ENCODE assay signal across 8 cellular contexts in the genomic region with DNA sequence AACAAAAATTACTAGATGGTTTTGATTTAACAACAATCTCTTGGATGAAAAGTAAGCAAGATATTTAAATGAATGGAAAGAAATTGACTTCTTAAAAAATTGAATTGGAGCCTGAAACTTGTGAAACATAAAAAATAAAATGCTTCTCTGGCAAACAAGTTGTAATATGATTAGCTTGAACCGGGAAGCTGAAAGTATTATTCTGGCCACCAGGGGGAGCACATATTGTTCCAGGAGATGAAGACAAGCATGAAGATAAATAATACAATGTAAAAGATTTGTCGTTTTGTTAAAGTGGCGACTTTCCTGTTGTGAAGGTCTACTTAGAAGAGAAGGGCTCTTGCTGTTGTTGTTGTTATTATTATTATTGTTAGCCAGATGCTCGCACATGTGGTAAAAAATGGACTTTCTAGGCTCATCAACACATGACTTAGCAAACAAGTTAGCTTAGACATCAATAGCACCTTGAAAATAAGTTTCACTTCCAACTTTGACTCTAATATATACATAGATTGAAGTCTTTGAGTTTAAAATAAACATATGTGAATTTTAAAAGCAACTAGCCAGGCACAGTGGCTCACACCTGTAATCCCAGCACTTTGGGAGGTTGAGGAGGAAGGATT. TPM values are rescaled to one million over a fixed set of nuclear protein-coding genes. Genes with fewer than 3 reads are reported as not detected.
DNase-seq lines count a peak whose midpoint lies in the region; ATAC-seq, FAIRE-seq and TF ChIP-seq lines count a peak whose summit lies in the region.

No MANE protein-coding gene starts in this region.

- TF ChIP-seq CTCF in WERI-Rb-1 (IDR thresholded peaks at IDR 0.05; ENCODE audit: low read depth, low read length) (peak; percentile 45), sigmoid colon (IDR thresholded peaks at IDR 0.05) (peak; percentile 41 to 79 (median 60))

- no peak overlapping the region for H3K4me3 ChIP-seq in WERI-Rb-1 (ENCODE audit: low read depth, low read length)
- no peak overlapping the region for H3K4me3 ChIP-seq in sigmoid colon

- WGBS in sigmoid colon, 2 donors: 4 to 10% methylated on average over 4 of the region's 4 CpGs

- no peaks in the 10 kb centered on the region for H3K36me3 ChIP-seq in WERI-Rb-1
- no peaks in the 10 kb centered on the region for H3K36me3 ChIP-seq in sigmoid colon

- DNase-seq in COR-L47 (lab: John Stamatoyannopoulos, UW): peak; percentile 40
- DNase-seq in NCI-H1930 (lab: John Stamatoyannopoulos, UW): peak; percentile 10 to 61
- DNase-seq in WERI-Rb-1: peak; percentile 45
- DNase-seq in fibroblast of the conjunctiva (ENCODE audit: low read depth): peak; percentile 38
- DNase-seq in sigmoid colon: peak; percentile 82
- DNase-seq in H54 (ENCODE audit: insufficient read length, low spot score): no peak

- H3K9me3 ChIP-seq in WERI-Rb-1 (ENCODE audit: severe bottlenecking) (no peaks in the 10 kb centered on the region), sigmoid colon (no peaks in the 10 kb centered on the region)

- H3K27me3 ChIP-seq in WERI-Rb-1 (ENCODE audit: insufficient read depth, low read depth, severe bottlenecking) (peaks cover 61% of the 10 kb centered on the region), sigmoid colon (peaks cover 14 to 40% (median 30%) of the 10 kb centered on the region in 3 donors)

- FAIRE-seq in H54 (lab: Jason Lieb, UNC): no peak

- TF ChIP-seq POLR2A in sigmoid colon (IDR thresholded peaks at IDR 0.05) (no peak), H54 (IDR thresholded peaks at IDR 0.05; ENCODE audit: low read depth, low read length) (no peak)

- TF ChIP-seq EP300 in sigmoid colon (IDR thresholded peaks at IDR 0.05): no peak

- peaks cover 0 to 2% (median 0%) of the 10 kb centered on the region in 4 donors for H3K4me1 ChIP-seq in sigmoid colon

- ATAC-seq in GM19452 (IDR thresholded peaks at IDR 0.05; ENCODE audit: unreplicated experiment) (peak; percentile 63), HG02678 (IDR thresholded peaks at IDR 0.05; ENCODE audit: unreplicated experiment) (no peak)

- H3K27ac ChIP-seq in WERI-Rb-1 (no peak overlapping the region), sigmoid colon (no peak overlapping the region)

- intact Hi-C loops in sigmoid colon (cut with DNase I): loop anchor here (1.0 to 5.0 kb wide), 3 partner anchors 83 to 593 kb away; no protein-coding TSS in a partner anchor

RNA-seq across cellular contexts. Expression of a gene that starts 14.2 kb away (rescaled TPM):
- under 1 TPM in 1 of 4 donors, not detected in 3; under 0.01 TPM for total RNA-seq in sigmoid colon
- not detected for polyA plus RNA-seq in sigmoid colon
